Comparison of ENCODE assay signal across 1 cellular context in the genomic region with DNA sequence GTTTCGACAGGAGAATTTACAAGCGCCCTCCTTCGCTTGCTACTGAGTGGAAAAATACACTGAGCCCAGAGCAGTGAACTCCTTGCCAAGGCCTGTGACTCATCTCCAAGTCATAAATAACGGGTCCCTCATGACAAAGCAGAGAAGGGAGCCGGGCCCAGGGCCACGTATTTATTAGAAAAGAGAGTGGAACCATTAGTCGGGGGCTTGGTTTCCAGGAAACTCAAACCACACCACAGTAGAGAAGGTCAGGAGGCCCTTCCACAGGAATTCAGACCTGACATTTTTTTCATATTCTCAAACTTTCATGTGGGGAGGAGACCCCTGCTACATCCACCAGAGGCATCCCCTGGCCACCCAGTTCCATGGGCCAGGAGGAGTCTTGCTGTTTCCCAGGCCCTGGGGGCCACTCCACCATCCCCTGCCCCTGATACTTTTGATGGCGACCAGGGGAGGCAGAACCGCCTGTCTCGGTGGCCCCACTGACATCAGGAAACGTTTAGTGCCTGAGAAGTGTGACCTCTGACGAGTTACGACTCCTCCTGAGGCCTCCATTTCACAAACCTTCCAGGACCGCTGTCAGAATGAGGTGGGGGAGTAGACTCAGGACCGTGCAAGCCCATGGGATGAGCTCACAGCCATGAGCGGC.
TF ChIP-seq lines count a peak whose summit lies in the region.

No MANE protein-coding gene starts in this region.

TF ChIP-seq in K562, 482 proteins besides CTCF, POLR2A, EP300 and RAD21 (continued from another document and continues in another):
- TF ChIP-seq, protein P1, sequence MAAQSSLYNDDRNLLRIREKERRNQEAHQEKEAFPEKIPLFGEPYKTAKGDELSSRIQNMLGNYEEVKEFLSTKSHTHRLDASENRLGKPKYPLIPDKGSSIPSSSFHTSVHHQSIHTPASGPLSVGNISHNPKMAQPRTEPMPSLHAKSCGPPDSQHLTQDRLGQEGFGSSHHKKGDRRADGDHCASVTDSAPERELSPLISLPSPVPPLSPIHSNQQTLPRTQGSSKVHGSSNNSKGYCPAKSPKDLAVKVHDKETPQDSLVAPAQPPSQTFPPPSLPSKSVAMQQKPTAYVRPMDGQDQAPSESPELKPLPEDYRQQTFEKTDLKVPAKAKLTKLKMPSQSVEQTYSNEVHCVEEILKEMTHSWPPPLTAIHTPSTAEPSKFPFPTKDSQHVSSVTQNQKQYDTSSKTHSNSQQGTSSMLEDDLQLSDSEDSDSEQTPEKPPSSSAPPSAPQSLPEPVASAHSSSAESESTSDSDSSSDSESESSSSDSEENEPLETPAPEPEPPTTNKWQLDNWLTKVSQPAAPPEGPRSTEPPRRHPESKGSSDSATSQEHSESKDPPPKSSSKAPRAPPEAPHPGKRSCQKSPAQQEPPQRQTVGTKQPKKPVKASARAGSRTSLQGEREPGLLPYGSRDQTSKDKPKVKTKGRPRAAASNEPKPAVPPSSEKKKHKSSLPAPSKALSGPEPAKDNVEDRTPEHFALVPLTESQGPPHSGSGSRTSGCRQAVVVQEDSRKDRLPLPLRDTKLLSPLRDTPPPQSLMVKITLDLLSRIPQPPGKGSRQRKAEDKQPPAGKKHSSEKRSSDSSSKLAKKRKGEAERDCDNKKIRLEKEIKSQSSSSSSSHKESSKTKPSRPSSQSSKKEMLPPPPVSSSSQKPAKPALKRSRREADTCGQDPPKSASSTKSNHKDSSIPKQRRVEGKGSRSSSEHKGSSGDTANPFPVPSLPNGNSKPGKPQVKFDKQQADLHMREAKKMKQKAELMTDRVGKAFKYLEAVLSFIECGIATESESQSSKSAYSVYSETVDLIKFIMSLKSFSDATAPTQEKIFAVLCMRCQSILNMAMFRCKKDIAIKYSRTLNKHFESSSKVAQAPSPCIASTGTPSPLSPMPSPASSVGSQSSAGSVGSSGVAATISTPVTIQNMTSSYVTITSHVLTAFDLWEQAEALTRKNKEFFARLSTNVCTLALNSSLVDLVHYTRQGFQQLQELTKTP (IDR thresholded peaks at IDR 0.05; ENCODE audit: low read depth in 1 of 2, partially characterized antibody in 2 of 2): peak in 1 of 2 experiments; percentile 81
- TF ChIP-seq ZNF224 (CRISPR knock-in tag; IDR thresholded peaks at IDR 0.05) (no peak), PYGO2 (tag; IDR thresholded peaks at IDR 0.05) (no peak), CBX1 (IDR thresholded peaks at IDR 0.05; ENCODE audit: low read depth) (no peak), TGIF2 (CRISPR knock-in tag; IDR thresholded peaks at IDR 0.05) (no peak), ZBED1 (IDR thresholded peaks at IDR 0.05) (no peak), ZNF584 (CRISPR knock-in tag; IDR thresholded peaks at IDR 0.05; ENCODE audit: low read depth) (no peak), ZNF740 (CRISPR knock-in tag; IDR thresholded peaks at IDR 0.05) (no peak), ZNF740 (tag; IDR thresholded peaks at IDR 0.05) (0 out of 4 replicates have a peak, but pooled peaks of 1 of the 2 experiments have one; percentile 21), ZFX (CRISPR knock-in tag; IDR thresholded peaks at IDR 0.05) (peak; percentile 45; the same call in 1 of the 2 replicates), ZFP36 (IDR thresholded peaks at IDR 0.05; ENCODE audit: low read depth, low read length, partially characterized antibody) (no peak), PRDM10 (IDR thresholded peaks at IDR 0.05; ENCODE audit: partially characterized antibody) (no peak), SMARCA4 (IDR thresholded peaks at IDR 0.05) (peak; percentile 85), ZNF695 (CRISPR knock-in tag; IDR thresholded peaks at IDR 0.05) (no peak), NFATC3 (IDR thresholded peaks at IDR 0.05) (no peak), ZNF780A (CRISPR knock-in tag; IDR thresholded peaks at IDR 0.05) (no peak), ETV1 (tag; conservative IDR thresholded peaks at IDR 0.05; ENCODE audit: low read depth) (no peak), TOE1 (IDR thresholded peaks at IDR 0.05; ENCODE audit: borderline replicate concordance) (no peak), TOE1 (CRISPR knock-in tag; IDR thresholded peaks at IDR 0.05; ENCODE audit: borderline replicate concordance, low read depth) (no peak), CREB1 (IDR thresholded peaks at IDR 0.05) (no peak), CREB1 (CRISPR knock-in tag; IDR thresholded peaks at IDR 0.05) (no peak), ZNF121 (CRISPR knock-in tag; conservative IDR thresholded peaks at IDR 0.05) (no peak), CC2D1A (IDR thresholded peaks at IDR 0.05) (no peak), ZNF445 (CRISPR knock-in tag; IDR thresholded peaks at IDR 0.05; ENCODE audit: low read depth) (no peak), GTF3C2 (IDR thresholded peaks at IDR 0.05; ENCODE audit: borderline replicate concordance, extremely low read depth, insufficient read length) (no peak), LARP7 (IDR thresholded peaks at IDR 0.05) (no peak), KLF1 (tag; IDR thresholded peaks at IDR 0.05) (no peak), KDM5B (IDR thresholded peaks at IDR 0.05; ENCODE audit: insufficient replicate concordance, low read depth, low read length) (no peak), RFX5 (IDR thresholded peaks at IDR 0.05; ENCODE audit: low read depth, low read length) (no peak), BACH1 (tag; IDR thresholded peaks at IDR 0.05) (peak; percentile 44; the same call in 1 of the 2 replicates), SIX5 (IDR thresholded peaks at IDR 0.05; ENCODE audit: borderline replicate concordance in 1 of 2, insufficient read depth in 1 of 2, low read depth in 1 of 2, low read length in 2 of 2) (no peak), MBD2 (IDR thresholded peaks at IDR 0.05; ENCODE audit: borderline replicate concordance, low read depth) (peak; percentile 31; the same call in 1 of the 2 replicates), MCM7 (IDR thresholded peaks at IDR 0.05) (no peak), HNRNPUL1 (IDR thresholded peaks at IDR 0.05; ENCODE audit: low read length) (no peak)
- TF ChIP-seq, protein P2, sequence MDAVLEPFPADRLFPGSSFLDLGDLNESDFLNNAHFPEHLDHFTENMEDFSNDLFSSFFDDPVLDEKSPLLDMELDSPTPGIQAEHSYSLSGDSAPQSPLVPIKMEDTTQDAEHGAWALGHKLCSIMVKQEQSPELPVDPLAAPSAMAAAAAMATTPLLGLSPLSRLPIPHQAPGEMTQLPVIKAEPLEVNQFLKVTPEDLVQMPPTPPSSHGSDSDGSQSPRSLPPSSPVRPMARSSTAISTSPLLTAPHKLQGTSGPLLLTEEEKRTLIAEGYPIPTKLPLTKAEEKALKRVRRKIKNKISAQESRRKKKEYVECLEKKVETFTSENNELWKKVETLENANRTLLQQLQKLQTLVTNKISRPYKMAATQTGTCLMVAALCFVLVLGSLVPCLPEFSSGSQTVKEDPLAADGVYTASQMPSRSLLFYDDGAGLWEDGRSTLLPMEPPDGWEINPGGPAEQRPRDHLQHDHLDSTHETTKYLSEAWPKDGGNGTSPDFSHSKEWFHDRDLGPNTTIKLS (IDR thresholded peaks at IDR 0.05; ENCODE audit: borderline replicate concordance, low read depth): peak; percentile 51; the same call in 1 of the 2 replicates
- TF ChIP-seq, protein P3, sequence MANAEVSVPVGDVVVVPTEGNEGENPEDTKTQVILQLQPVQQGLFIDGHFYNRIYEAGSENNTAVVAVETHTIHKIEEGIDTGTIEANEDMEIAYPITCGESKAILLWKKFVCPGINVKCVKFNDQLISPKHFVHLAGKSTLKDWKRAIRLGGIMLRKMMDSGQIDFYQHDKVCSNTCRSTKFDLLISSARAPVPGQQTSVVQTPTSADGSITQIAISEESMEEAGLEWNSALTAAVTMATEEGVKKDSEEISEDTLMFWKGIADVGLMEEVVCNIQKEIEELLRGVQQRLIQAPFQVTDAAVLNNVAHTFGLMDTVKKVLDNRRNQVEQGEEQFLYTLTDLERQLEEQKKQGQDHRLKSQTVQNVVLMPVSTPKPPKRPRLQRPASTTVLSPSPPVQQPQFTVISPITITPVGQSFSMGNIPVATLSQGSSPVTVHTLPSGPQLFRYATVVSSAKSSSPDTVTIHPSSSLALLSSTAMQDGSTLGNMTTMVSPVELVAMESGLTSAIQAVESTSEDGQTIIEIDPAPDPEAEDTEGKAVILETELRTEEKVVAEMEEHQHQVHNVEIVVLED (CRISPR knock-in tag; IDR thresholded peaks at IDR 0.05): no peak
- TF ChIP-seq, protein P4, sequence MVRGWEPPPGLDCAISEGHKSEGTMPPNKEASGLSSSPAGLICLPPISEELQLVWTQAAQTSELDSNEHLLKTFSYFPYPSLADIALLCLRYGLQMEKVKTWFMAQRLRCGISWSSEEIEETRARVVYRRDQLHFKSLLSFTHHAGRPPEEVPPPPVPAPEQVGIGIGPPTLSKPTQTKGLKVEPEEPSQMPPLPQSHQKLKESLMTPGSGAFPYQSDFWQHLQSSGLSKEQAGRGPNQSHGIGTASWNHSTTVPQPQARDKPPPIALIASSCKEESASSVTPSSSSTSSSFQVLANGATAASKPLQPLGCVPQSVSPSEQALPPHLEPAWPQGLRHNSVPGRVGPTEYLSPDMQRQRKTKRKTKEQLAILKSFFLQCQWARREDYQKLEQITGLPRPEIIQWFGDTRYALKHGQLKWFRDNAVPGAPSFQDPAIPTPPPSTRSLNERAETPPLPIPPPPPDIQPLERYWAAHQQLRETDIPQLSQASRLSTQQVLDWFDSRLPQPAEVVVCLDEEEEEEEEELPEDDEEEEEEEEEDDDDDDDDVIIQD (CRISPR knock-in tag; IDR thresholded peaks at IDR 0.05): no peak
- TF ChIP-seq, protein P5, sequence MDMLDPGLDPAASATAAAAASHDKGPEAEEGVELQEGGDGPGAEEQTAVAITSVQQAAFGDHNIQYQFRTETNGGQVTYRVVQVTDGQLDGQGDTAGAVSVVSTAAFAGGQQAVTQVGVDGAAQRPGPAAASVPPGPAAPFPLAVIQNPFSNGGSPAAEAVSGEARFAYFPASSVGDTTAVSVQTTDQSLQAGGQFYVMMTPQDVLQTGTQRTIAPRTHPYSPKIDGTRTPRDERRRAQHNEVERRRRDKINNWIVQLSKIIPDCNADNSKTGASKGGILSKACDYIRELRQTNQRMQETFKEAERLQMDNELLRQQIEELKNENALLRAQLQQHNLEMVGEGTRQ (CRISPR knock-in tag; IDR thresholded peaks at IDR 0.05): no peak
- TF ChIP-seq, protein P6, sequence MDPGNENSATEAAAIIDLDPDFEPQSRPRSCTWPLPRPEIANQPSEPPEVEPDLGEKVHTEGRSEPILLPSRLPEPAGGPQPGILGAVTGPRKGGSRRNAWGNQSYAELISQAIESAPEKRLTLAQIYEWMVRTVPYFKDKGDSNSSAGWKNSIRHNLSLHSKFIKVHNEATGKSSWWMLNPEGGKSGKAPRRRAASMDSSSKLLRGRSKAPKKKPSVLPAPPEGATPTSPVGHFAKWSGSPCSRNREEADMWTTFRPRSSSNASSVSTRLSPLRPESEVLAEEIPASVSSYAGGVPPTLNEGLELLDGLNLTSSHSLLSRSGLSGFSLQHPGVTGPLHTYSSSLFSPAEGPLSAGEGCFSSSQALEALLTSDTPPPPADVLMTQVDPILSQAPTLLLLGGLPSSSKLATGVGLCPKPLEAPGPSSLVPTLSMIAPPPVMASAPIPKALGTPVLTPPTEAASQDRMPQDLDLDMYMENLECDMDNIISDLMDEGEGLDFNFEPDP (CRISPR knock-in tag; IDR thresholded peaks at IDR 0.05): no peak
